In the genomic region with DNA sequence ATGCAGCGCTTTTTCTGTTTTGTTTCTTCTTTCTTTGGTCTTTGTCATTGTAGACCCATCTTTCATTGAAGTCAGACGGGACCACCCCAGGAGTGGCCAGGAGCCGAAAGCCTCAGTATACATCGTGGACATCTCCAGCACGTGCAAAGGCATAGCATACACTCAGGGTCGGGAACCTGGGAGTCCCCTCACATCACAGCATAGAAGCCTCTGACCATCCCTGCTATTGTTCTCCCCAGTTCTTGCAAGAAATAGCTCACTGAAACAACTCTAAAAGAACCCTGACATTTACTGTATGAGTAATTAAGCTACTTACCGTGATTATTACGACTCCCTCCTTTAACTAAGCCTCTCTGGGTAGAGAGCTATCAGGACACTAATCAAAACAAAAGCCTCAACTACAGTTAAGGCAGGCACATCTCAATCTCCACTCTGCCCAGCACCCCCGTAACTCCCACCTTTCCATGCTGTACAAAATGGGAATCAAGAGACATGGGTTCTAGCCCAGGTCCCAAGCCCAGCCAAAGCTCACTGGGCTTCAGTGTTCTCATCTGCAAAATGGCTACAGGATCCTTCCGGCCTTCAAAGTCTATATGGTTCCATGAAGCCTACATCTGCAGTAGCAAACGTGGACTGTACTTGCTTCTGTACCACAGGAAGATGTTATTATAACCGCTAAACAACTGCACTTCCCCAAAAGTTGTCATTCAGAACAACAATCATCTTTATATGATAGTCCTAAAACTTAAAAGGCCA, we compare ENCODE assay signal across 13 cellular contexts. TPM values are rescaled to one million over a fixed set of nuclear protein-coding genes. Genes with fewer than 3 reads are reported as not detected.
DNase-seq lines count a peak whose midpoint lies in the region; ATAC-seq, FAIRE-seq and TF ChIP-seq lines count a peak whose summit lies in the region.
"Had no signal": no experiment of that assay in that cellular context is flagged by ENCODE, and none has a peak within 500 bp of the region (broad histone marks: within the 10 kb centered on the region; RNA-seq: fewer than 3 reads in every experiment).

No MANE protein-coding gene starts in this region.

- TF ChIP-seq POLR2A in esophagus squamous epithelium (IDR thresholded peaks at IDR 0.05): no peak

- TF ChIP-seq CTCF in RWPE2 (IDR thresholded peaks at IDR 0.05; ENCODE audit: poor library complexity, severe bottlenecking): no peak
- TF ChIP-seq CTCF in esophagus squamous epithelium (IDR thresholded peaks at IDR 0.05): no peak
- TF ChIP-seq CTCF in chondrocyte (IDR thresholded peaks at IDR 0.05): no peak

- ATAC-seq in RWPE2 (ENCODE audit: low read depth) (no peak), GM21526 (IDR thresholded peaks at IDR 0.05; ENCODE audit: low FRiP score, unreplicated experiment) (no peak), HG03196 (IDR thresholded peaks at IDR 0.05; ENCODE audit: unreplicated experiment) (no peak), right cardiac atrium (no peak)
- ATAC-seq: SK-N-SH treated with all-trans-retinoic acid at 6 μM for 48 hours had no signal

- H3K9me3 ChIP-seq in BLaER1 (no peaks in the 10 kb centered on the region), RWPE2 (ENCODE audit: severe bottlenecking) (no peaks in the 10 kb centered on the region), esophagus squamous epithelium (no peaks in the 10 kb centered on the region), right cardiac atrium (ENCODE audit: control insufficient read depth, low read length) (no peaks in the 10 kb centered on the region)
- H3K9me3 ChIP-seq: prostate gland had no signal

- H3K9me3 Mint-ChIP-seq in chondrocyte (ENCODE audit: low read depth): no peaks in the 10 kb centered on the region

- no peak overlapping the region for H3K4me3 ChIP-seq in BLaER1
- H3K4me3 ChIP-seq in RWPE2 (ENCODE audit: severe bottlenecking): no peak overlapping the region
- H3K4me3 ChIP-seq in esophagus squamous epithelium: peak overlapping the region in 1 of 4 donors; percentile 32
- H3K4me3 ChIP-seq in right cardiac atrium (ENCODE audit: low read length): no peak overlapping the region
- H3K4me3 ChIP-seq: prostate gland had no signal

- H3K9ac ChIP-seq in BLaER1: no peak overlapping the region

- H4K20me1 ChIP-seq in BLaER1: peaks cover 100% of the 10 kb centered on the region

- H3K27me3 ChIP-seq in BLaER1 (no peaks in the 10 kb centered on the region), RWPE2 (ENCODE audit: insufficient read depth, poor library complexity, severe bottlenecking) (no peaks in the 10 kb centered on the region), esophagus squamous epithelium (no peaks in the 10 kb centered on the region), right cardiac atrium (ENCODE audit: control insufficient read depth, insufficient read depth) (no peaks in the 10 kb centered on the region)

- H3K27ac ChIP-seq in BLaER1 (no peak overlapping the region), RWPE2 (ENCODE audit: poor library complexity, severe bottlenecking) (no peak overlapping the region), esophagus squamous epithelium (peak overlapping the region in 3 of 4 donors; percentile 2 to 63 (median 34)), right cardiac atrium (ENCODE audit: low read length) (no peak overlapping the region)
- H3K27ac ChIP-seq: epithelial cell of prostate, prostate gland had no signal

- H3K4me1 Mint-ChIP-seq in chondrocyte (ENCODE audit: low read depth): peaks cover 12% of the 10 kb centered on the region

- peak overlapping the region; percentile 70 for H3K4me2 ChIP-seq in BLaER1

- 55 to 58% methylated on average over 11 to 12 of the region's 12 CpGs for WGBS in esophagus squamous epithelium, 2 donors
- 78% methylated on average over 12 of the region's 12 CpGs for WGBS in right cardiac atrium

- H3K36me3 ChIP-seq in BLaER1: peaks cover 50% of the 10 kb centered on the region
- H3K36me3 ChIP-seq in RWPE2 (ENCODE audit: low read depth): peaks cover 74% of the 10 kb centered on the region
- peaks cover 0 to 33% (median 0%) of the 10 kb centered on the region in 3 donors for H3K36me3 ChIP-seq in esophagus squamous epithelium
- H3K36me3 ChIP-seq: prostate gland had no signal

- no peaks in the 10 kb centered on the region for H3K36me3 Mint-ChIP-seq in chondrocyte (ENCODE audit: low read depth)

- no peak overlapping the region for H3K27ac Mint-ChIP-seq in chondrocyte (ENCODE audit: unreplicated experiment)

- intact Hi-C loops in esophagus squamous epithelium (cut with DNase I): loop anchor here (10.0 kb wide), 1 partner anchor 46 kb away; no protein-coding TSS in a partner anchor
- intact Hi-C loops in right cardiac atrium (cut with DNase I): no loop called here

- H3K27me3 Mint-ChIP-seq in chondrocyte (ENCODE audit: low read depth): no peaks in the 10 kb centered on the region

- DNase-seq in GM18507 (ENCODE audit: extremely low spot score, insufficient read length, low read depth): no peak
- peak; percentile 39 for DNase-seq in RWPE2 (ENCODE audit: low spot score)
- DNase-seq in esophagus squamous epithelium (lab: John Stamatoyannopoulos, UW): no peak
- DNase-seq in chondrocyte (ENCODE audit: low spot score): no peak
- no peak for DNase-seq in right cardiac atrium
- DNase-seq: kidney had no signal

- peak; percentile 67 for FAIRE-seq in GM18507 (lab: Jason Lieb, UNC)
- FAIRE-seq: kidney had no signal

- H3K4me1 ChIP-seq in BLaER1 (peaks cover 99% of the 10 kb centered on the region), RWPE2 (ENCODE audit: insufficient read depth, poor library complexity, severe bottlenecking) (peaks cover 24% of the 10 kb centered on the region), esophagus squamous epithelium (peaks cover 15 to 57% (median 36%) of the 10 kb centered on the region in 3 donors), right cardiac atrium (ENCODE audit: control insufficient read depth, insufficient read depth, low read length) (no peaks in the 10 kb centered on the region)

- H3K4me3 Mint-ChIP-seq in chondrocyte (ENCODE audit: unreplicated experiment): no peak overlapping the region

RNA-seq across cellular contexts. Expression of a gene that starts 6.7 kb away (rescaled TPM):
- total RNA-seq in esophagus squamous epithelium: 10 to 100 TPM; 23.2 to 31.5 (median 29.9) TPM
- total RNA-seq in chondrocyte: 1.1 to 3.6 TPM (median 2.3 TPM) in 3 replicates
- 1 to 10 TPM; 2.5 to 5.4 (median 4.8) TPM for total RNA-seq in right cardiac atrium
- 2.5 TPM for polyA plus RNA-seq in right cardiac atrium
- polyA plus RNA-seq: BJ had no signal

Comparison
In these comparisons a context has a peak if more than half of its experiments do, and no peak if none do; other contexts are left out.
1. H3K27ac ChIP-seq: peak in esophagus squamous epithelium (3 of 4); none in BLaER1 (single experiment), RWPE2 (single experiment) and right cardiac atrium (single experiment).